In genomic region chr4:87390931-87391782, GRCh38 we compare ENCODE assay signal across 8 cellular contexts. TPM values are rescaled to one million over a fixed set of nuclear protein-coding genes. Genes with fewer than 3 reads are reported as not detected.
A peak's percentile ranks its signal among the peaks of the same experiment; 100 is the strongest.
DNase-seq lines count a peak whose midpoint lies in the region; ATAC-seq and TF ChIP-seq lines count a peak whose summit lies in the region.

TSS of gene HSD17B11 (minus strand) at chr4:87391188. CDS start at chr4:87391070, 118 bp downstream.

- H3K36me3 Mint-ChIP-seq in activated naive CD8-positive, alpha-beta T cell, result peaks cover 2% of the 10 kb centered on the region

- H3K4me3 Mint-ChIP-seq in activated naive CD8-positive, alpha-beta T cell, result peak within 1 kb of the TSS; percentile 95

- H3K27me3 Mint-ChIP-seq in activated naive CD8-positive, alpha-beta T cell, result no peaks in the 10 kb centered on the region

- DNase-seq in GM10266 (ENCODE audit: extremely low spot score) (peak; percentile 94), NCI-H1105 (lab: John Stamatoyannopoulos, UW) (peak; percentile 49), SKM-1 treated with dmso at 0.1 percent for 144 hours (lab: John Stamatoyannopoulos, UW; ENCODE audit: unreplicated experiment) (peak; percentile 99), glomerular visceral epithelial cell (ENCODE audit: extremely low spot score) (peak; percentile 94), omental fat pad (ENCODE audit: low spot score) (peak; percentile 68), testis (peak; percentile 95)

- H3K4me1 ChIP-seq in testis, result no peaks in the 10 kb centered on the region

- H3K27ac Mint-ChIP-seq in activated naive CD8-positive, alpha-beta T cell, result peak within 1 kb of the TSS; percentile 93

- peak within 1 kb of the TSS; percentile 67 to 72 for H3K4me3 ChIP-seq in testis

- intact Hi-C loops in testis (cut with DNase I; ENCODE audit: low total_unique reads), result no loop called here

- H3K27ac ChIP-seq in testis, result peak within 1 kb of the TSS; percentile 90 to 92

- peaks cover 58% of the 10 kb centered on the region for H3K4me1 Mint-ChIP-seq in activated naive CD8-positive, alpha-beta T cell (ENCODE audit: low read depth)

- no peak for TF ChIP-seq CTCF in GM10266 (IDR thresholded peaks at IDR 0.05; ENCODE audit: control insufficient read depth, insufficient read depth, low read depth, missing control alignments)
- TF ChIP-seq CTCF in omental fat pad (IDR thresholded peaks at IDR 0.05), result no peak
- peak in 2 of 3 experiments; percentile 34 to 42 for TF ChIP-seq CTCF in testis (IDR thresholded peaks at IDR 0.05)

- H3K27me3 ChIP-seq in testis, result no peaks in the 10 kb centered on the region

- H3K9me3 Mint-ChIP-seq in activated naive CD8-positive, alpha-beta T cell (ENCODE audit: low read depth), result no peaks in the 10 kb centered on the region

- TF ChIP-seq POLR2A in testis (IDR thresholded peaks at IDR 0.05), result no peak

- ATAC-seq in HG02623 (IDR thresholded peaks at IDR 0.05; ENCODE audit: unreplicated experiment) (peak; percentile 99), omental fat pad (ENCODE audit: low FRiP score) (peak; percentile 99)

- WGBS in testis, 2 donors, result 0 to 1% methylated on average over 31 to 42 of the region's 42 CpGs

- H3K9me3 ChIP-seq in testis, result no peaks in the 10 kb centered on the region

- no peaks in the 10 kb centered on the region for H3K36me3 ChIP-seq in testis (ENCODE audit: low read depth, missing control alignments)

RNA-seq across cellular contexts. Expression of gene HSD17B11, which starts in this region (rescaled TPM):
- 100 to 1,000 TPM in 1 of 4 donors, 10 to 100 TPM in 3; 87.6 to 171 (median 97.9) TPM for total RNA-seq in omental fat pad
- 10 to 100 TPM; 22.7 to 24.2 TPM for total RNA-seq in testis
- 21.3 TPM for polyA plus RNA-seq in testis (ENCODE audit: insufficient read depth, low read depth, low replicate concordance)

Comparison
In these comparisons a context has a peak if more than half of its experiments do, and no peak if none do; other contexts are left out.
1. Peak in every context shown above with its lines: DNase-seq, ATAC-seq, H3K4me3 ChIP-seq and H3K27ac ChIP-seq.
2. DNase-seq: peak in every context shown above with its lines; median percentile 99 in SKM-1 treated with dmso at 0.1 percent for 144 hours; 95 in testis; 94 in GM10266; 94 in glomerular visceral epithelial cell; 68 in omental fat pad; 49 in NCI-H1105.
3. CTCF ChIP-seq: peak in testis (2 of 3); none in GM10266 (single experiment) and omental fat pad (0 of 3).